18 cellular contexts compared by ENCODE assay signal in genomic region chr18:61820842-61821241, GRCh38.
A peak's percentile ranks its signal among the peaks of the same experiment; 100 is the strongest.
DNase-seq lines count a peak whose midpoint lies in the region; FAIRE-seq and TF ChIP-seq lines count a peak whose summit lies in the region.
"Had no signal": no experiment of that assay in that cellular context is flagged by ENCODE, and none has a peak within 500 bp of the region (broad histone marks: within the 10 kb centered on the region; RNA-seq: fewer than 3 reads in every experiment).

No MANE protein-coding gene starts in this region.

- no peak overlapping the region for H3K27ac ChIP-seq in mesendoderm (ENCODE audit: low read depth, low read length)

- peaks cover 7% of the 10 kb centered on the region for H3K4me1 ChIP-seq in mesendoderm (ENCODE audit: control insufficient read depth, low read depth, low read length)

- WGBS in mesendoderm (ENCODE audit: extremely low coverage, insufficient coverage, low lambda C conversion rate): no CpG with 5 or more reads among the region's 1 CpG

- no peak overlapping the region for H2BK5ac ChIP-seq in mesendoderm (ENCODE audit: low read length)

- H3K9ac ChIP-seq in mesendoderm (ENCODE audit: low read length): no peak overlapping the region

- no peak for TF ChIP-seq CTCF in fibroblast of villous mesenchyme (IDR thresholded peaks at IDR 0.05; ENCODE audit: insufficient read depth, low read depth, low read length)

- FAIRE-seq in H54 (lab: Jason Lieb, UNC): no peak
- FAIRE-seq: GM12878, GM18507 had no signal

- no peak overlapping the region for H4K5ac ChIP-seq in mesendoderm (ENCODE audit: low read length)

- H2AK5ac ChIP-seq in mesendoderm (ENCODE audit: low read length): no peak overlapping the region

- no peak overlapping the region for H3K56ac ChIP-seq in mesendoderm (ENCODE audit: low read length)

- H3K4me3 ChIP-seq in fibroblast of villous mesenchyme (ENCODE audit: low read depth, low read length) (no peak overlapping the region), mesendoderm (ENCODE audit: low read length) (no peak overlapping the region)
- H3K4me3 ChIP-seq: GM12878, MG63 had no signal

- H3K79me2 ChIP-seq in mesendoderm (ENCODE audit: control insufficient read depth, insufficient read depth, low read length): no peaks in the 10 kb centered on the region

- no peak overlapping the region for H2BK15ac ChIP-seq in mesendoderm (replicated peaks; ENCODE audit: low read depth)

- no peak for TF ChIP-seq POLR2A in H54 (IDR thresholded peaks at IDR 0.05; ENCODE audit: low read depth, low read length)

- no peak overlapping the region for H3K4ac ChIP-seq in mesendoderm (ENCODE audit: low read depth, low read length)

- H3K4me2 ChIP-seq in mesendoderm (ENCODE audit: low read length): no peak overlapping the region

- DNase-seq in G401 (ENCODE audit: low spot score): peak; percentile 52
- DNase-seq in SK-MEL-5 (ENCODE audit: low read depth, low spot score): peak; percentile 88
- peak; percentile 17 for DNase-seq in fibroblast of villous mesenchyme (ENCODE audit: low read depth)
- DNase-seq in mesendoderm: peak; percentile 8
- DNase-seq in activated CD8-positive, alpha-beta memory T cell treated with anti-CD3 and anti-CD28 coated beads, Interleukin-2, amount 50 U/mL, for 4 hours: no peak
- DNase-seq in SKM-1 (lab: John Stamatoyannopoulos, UW; ENCODE audit: unreplicated experiment): no peak
- no peak for DNase-seq in NCI-H2029 treated with DMSO at 0.1 percent for 48 hours (lab: John Stamatoyannopoulos, UW)
- DNase-seq in H54 (ENCODE audit: insufficient read length, low spot score): no peak
- DNase-seq: CD4-positive, alpha-beta memory T cell; KG1; MG63; NCI-H1092 treated with DMSO at 0.1 percent for 48 hours; NCI-H187; NCI-H446; NCI-H774; Right ventricle myocardium superior had no signal

- H3K27me3 ChIP-seq in mesendoderm (ENCODE audit: insufficient read depth, low read length, poor library complexity): no peaks in the 10 kb centered on the region
- H3K27me3 ChIP-seq: MG63 had no signal

- H2BK120ac ChIP-seq in mesendoderm (ENCODE audit: low read depth, low read length): no peak overlapping the region

- in situ Hi-C loops in G401 (cut with HindIII; ENCODE audit: low sequenced_read_pairs): no loop called here
- in situ Hi-C loops in SK-MEL-5 (cut with HindIII; ENCODE audit: low pct_unique_long_range_greater_than_20kb, low sequenced_read_pairs): no loop called here

- no peak overlapping the region for H4K8ac ChIP-seq in mesendoderm (ENCODE audit: low read depth, low read length)

- no peak overlapping the region for H3K18ac ChIP-seq in mesendoderm (ENCODE audit: low read length)

- no peaks in the 10 kb centered on the region for H3K36me3 ChIP-seq in mesendoderm (ENCODE audit: control insufficient read depth, insufficient read depth, low read length)
- H3K36me3 ChIP-seq: MG63 had no signal

- no peaks in the 10 kb centered on the region for H3K79me1 ChIP-seq in mesendoderm (ENCODE audit: low read length)

- no peak overlapping the region for H3K23ac ChIP-seq in mesendoderm (ENCODE audit: low read length)

Comparison
In these comparisons a context has a peak if more than half of its experiments do, and no peak if none do; other contexts are left out.
1. DNase-seq: peak in G401 (single experiment), SK-MEL-5 (single experiment), fibroblast of villous mesenchyme (single experiment) and mesendoderm (single experiment); none in activated CD8-positive, alpha-beta memory T cell treated with anti-CD3 and anti-CD28 coated beads, Interleukin-2, amount 50 U/mL, for 4 hours (single experiment), SKM-1 (single experiment), NCI-H2029 treated with DMSO at 0.1 percent for 48 hours (single experiment) and H54 (single experiment).